Comparison of ENCODE assay signal across 7 cellular contexts in the genomic region with DNA sequence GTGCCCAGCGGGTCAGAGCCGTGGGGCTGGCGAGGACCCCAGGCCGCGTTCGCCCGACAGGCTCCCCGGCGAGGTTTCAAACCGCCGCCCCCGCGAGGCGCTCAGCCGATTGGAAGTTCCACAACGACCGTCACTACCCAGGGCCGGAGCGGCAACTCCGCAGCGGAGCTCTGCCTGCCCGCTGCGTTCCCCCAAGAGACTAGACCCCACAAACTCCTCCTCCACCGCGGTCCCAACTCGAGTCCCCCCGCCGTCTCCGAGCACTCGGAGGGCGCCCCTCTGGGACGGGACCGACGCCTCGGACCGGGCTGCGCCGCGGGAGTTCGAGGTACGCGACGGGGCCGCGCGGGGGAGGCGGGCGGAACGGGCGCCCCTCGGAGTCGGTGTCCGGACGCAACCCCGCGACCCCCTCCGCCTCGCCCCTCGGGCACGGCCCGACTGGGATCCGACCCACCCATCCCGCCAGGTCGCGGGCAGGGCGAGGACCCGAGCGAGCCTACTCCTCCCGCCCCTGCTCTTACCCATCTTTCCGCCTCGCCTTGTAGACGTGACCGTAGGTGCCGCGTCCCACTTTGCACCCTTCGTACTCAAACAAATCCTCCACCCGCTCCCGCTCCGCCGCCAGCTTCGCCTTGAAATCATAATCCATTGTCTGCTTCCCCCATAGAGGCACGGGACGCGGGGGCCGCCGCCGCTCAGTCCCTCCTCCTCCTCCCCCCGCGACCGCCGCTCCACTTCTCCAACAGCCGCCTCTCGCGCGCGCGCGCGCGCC. TPM values are rescaled to one million over a fixed set of nuclear protein-coding genes. Genes with fewer than 3 reads are reported as not detected.
DNase-seq lines count a peak whose midpoint lies in the region; ATAC-seq and TF ChIP-seq lines count a peak whose summit lies in the region.

No MANE protein-coding gene starts in this region.

- peaks cover 18% of the 10 kb centered on the region in 2 donors for H3K4me1 ChIP-seq in duodenal mucosa (ENCODE audit: control insufficient read depth in 1 of 2, insufficient read depth in 2 of 2, low read length in 2 of 2)
- peaks cover 13% of the 10 kb centered on the region for H3K4me1 ChIP-seq in lower lobe of right lung

- CTCF ChIA-PET in activated CD4-positive, alpha-beta memory T cell treated with anti-CD3 and anti-CD28 coated beads for 36 hours (lab: Charles Lee): interaction anchor here (1.0 to 4.1 kb wide), 5 partner anchors 59 to 395 kb away, joined by 3 to 26 read pairs (median 9); partner anchors contain the start of gene AMD1

- ATAC-seq in GM18502 (IDR thresholded peaks at IDR 0.05; ENCODE audit: poor library complexity, unreplicated experiment) (peak; percentile 21), HG02840 (IDR thresholded peaks at IDR 0.05; ENCODE audit: low FRiP score, unreplicated experiment) (peak; percentile 18), lower lobe of right lung (peak; percentile 26 to 46)

- peak overlapping the region; percentile 98 for H3K4me3 Mint-ChIP-seq in activated CD4-positive, alpha-beta memory T cell treated with anti-CD3 and anti-CD28 coated beads for 36 hours

- H3K9me3 ChIP-seq in duodenal mucosa (ENCODE audit: control insufficient read depth in 1 of 2, low read length in 2 of 2) (no peaks in the 10 kb centered on the region), lower lobe of right lung (no peaks in the 10 kb centered on the region)

- H3K27me3 Mint-ChIP-seq in activated CD4-positive, alpha-beta memory T cell treated with anti-CD3 and anti-CD28 coated beads for 36 hours: no peaks in the 10 kb centered on the region

- peaks cover 30% of the 10 kb centered on the region for H3K4me1 Mint-ChIP-seq in activated CD4-positive, alpha-beta memory T cell treated with anti-CD3 and anti-CD28 coated beads for 36 hours (ENCODE audit: low read depth)

- TF ChIP-seq CTCF in lower lobe of right lung (IDR thresholded peaks at IDR 0.05): no peak

- peak; percentile 26 for DNase-seq in NCI-H2196 (lab: John Stamatoyannopoulos, UW; ENCODE audit: unreplicated experiment)
- peak; percentile 76 for DNase-seq in activated CD4-positive, alpha-beta memory T cell treated with anti-CD3 and anti-CD28 coated beads for 36 hours
- peak; percentile 80 for DNase-seq in lower lobe of right lung
- DNase-seq in stimulated activated CD4-positive, alpha-beta T cell treated with anti-CD3 and anti-CD28 coated beads, TNF-alpha, amount 100 ng/mL, for 4 hours (ENCODE audit: low read depth in 3 of 3): peak; percentile 22 to 28 (median 24)

- H3K27ac ChIP-seq in duodenal mucosa (ENCODE audit: low read depth, low read length) (peak overlapping the region; percentile 96), lower lobe of right lung (peak overlapping the region; percentile 96)

- peak overlapping the region; percentile 100 for H3K27ac Mint-ChIP-seq in activated CD4-positive, alpha-beta memory T cell treated with anti-CD3 and anti-CD28 coated beads for 36 hours

- H3K36me3 ChIP-seq in duodenal mucosa (ENCODE audit: control insufficient read depth in 1 of 2, insufficient read depth in 2 of 2, low read length in 2 of 2): no peaks in the 10 kb centered on the region
- H3K36me3 ChIP-seq in lower lobe of right lung: no peaks in the 10 kb centered on the region

- H3K36me3 Mint-ChIP-seq in activated CD4-positive, alpha-beta memory T cell treated with anti-CD3 and anti-CD28 coated beads for 36 hours: no peaks in the 10 kb centered on the region

- POLR2A ChIA-PET in activated CD4-positive, alpha-beta memory T cell treated with anti-CD3 and anti-CD28 coated beads for 36 hours (lab: Charles Lee): interaction anchor here (0.6 to 4.1 kb wide), 18 partner anchors 31 to 1719 kb away, joined by 3 to 250 read pairs (median 5); partner anchors contain the start of genes AMD1, CEP57L1, GTF3C6 and SESN1

- H3K27me3 ChIP-seq in duodenal mucosa (ENCODE audit: control insufficient read depth in 1 of 2, insufficient read depth in 2 of 2, low read length in 2 of 2) (no peaks in the 10 kb centered on the region), lower lobe of right lung (ENCODE audit: low read depth) (no peaks in the 10 kb centered on the region)

- no peaks in the 10 kb centered on the region for H3K9me3 Mint-ChIP-seq in activated CD4-positive, alpha-beta memory T cell treated with anti-CD3 and anti-CD28 coated beads for 36 hours

- intact Hi-C loops in activated CD4-positive, alpha-beta memory T cell treated with anti-CD3 and anti-CD28 coated beads for 36 hours (cut with micrococcal nuclease): loop anchor here (1.0 to 5.0 kb wide), 10 partner anchors 60 to 1720 kb away; partner anchors contain the start of genes AMD1, CDC40, CEP57L1 and FAM229B
- intact Hi-C loops in lower lobe of right lung (cut with DNase I): no loop called here

- H3K9ac ChIP-seq in duodenal mucosa (ENCODE audit: low read depth in 1 of 2, low read length in 2 of 2): peak overlapping the region; percentile 82 to 87

- H3K4me3 ChIP-seq in duodenal mucosa (ENCODE audit: low read depth in 1 of 2, low read length in 2 of 2) (peak overlapping the region; percentile 94 to 99), lower lobe of right lung (peak overlapping the region; percentile 96)

RNA-seq across cellular contexts. Expression of gene CDK19, which starts 0.6 kb away (rescaled TPM):
- total RNA-seq in activated CD4-positive, alpha-beta memory T cell treated with anti-CD3 and anti-CD28 coated beads for 36 hours: 10 to 100 TPM; 18.2 to 18.4 TPM
- total RNA-seq in lower lobe of right lung: 26.0 TPM

RNA-seq across cellular contexts. Expression of gene AMD1, which starts 59.9 kb away (rescaled TPM):
- 10 to 100 TPM; 79.1 to 84.3 TPM for total RNA-seq in activated CD4-positive, alpha-beta memory T cell treated with anti-CD3 and anti-CD28 coated beads for 36 hours
- total RNA-seq in lower lobe of right lung: 65.8 TPM

Comparison
In these comparisons a context has a peak if more than half of its experiments do, and no peak if none do; other contexts are left out.
1. Peak in every context shown above with its lines: DNase-seq, ATAC-seq, H3K4me3 ChIP-seq and H3K27ac ChIP-seq.
2. DNase-seq: peak in every context shown above with its lines; median percentile 80 in lower lobe of right lung; 76 in activated CD4-positive, alpha-beta memory T cell treated with anti-CD3 and anti-CD28 coated beads for 36 hours; 26 in NCI-H2196; 24 in stimulated activated CD4-positive, alpha-beta T cell treated with anti-CD3 and anti-CD28 coated beads, TNF-alpha, amount 100 ng/mL, for 4 hours.